In the genomic region with DNA sequence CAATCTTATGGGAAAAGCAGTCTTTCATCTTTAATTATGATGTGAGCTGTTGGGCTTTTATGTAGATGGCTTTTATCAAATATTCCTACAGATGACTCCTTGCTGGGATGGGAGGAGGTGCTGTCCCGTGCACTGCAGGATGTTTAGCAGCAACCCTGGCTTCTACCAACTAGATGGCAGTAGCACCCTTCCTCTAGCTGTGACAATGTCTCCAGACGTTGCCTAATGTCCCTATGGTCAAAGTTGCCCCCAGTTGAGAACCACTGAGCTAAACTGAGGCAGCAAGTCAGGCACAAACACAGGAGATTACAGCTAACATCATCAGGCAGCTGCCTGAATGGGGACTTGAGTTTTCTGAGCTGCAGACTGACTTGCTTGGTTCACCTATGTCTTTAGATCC, we compare ENCODE assay signal across 8 cellular contexts.
A peak's percentile ranks its signal among the peaks of the same experiment; 100 is the strongest.
DNase-seq lines count a peak whose midpoint lies in the region; ATAC-seq and TF ChIP-seq lines count a peak whose summit lies in the region.

No MANE protein-coding gene starts in this region.

- no peaks in the 10 kb centered on the region for H3K27me3 Mint-ChIP-seq in WTC11 (ENCODE audit: low read depth)

- no peak for TF ChIP-seq CTCF in WTC11 (IDR thresholded peaks at IDR 0.05)

- H3K9me3 Mint-ChIP-seq in WTC11: peaks cover 4% of the 10 kb centered on the region

- ATAC-seq in HG02759 (IDR thresholded peaks at IDR 0.05; ENCODE audit: unreplicated experiment): peak; percentile 71
- peak; percentile 95 for ATAC-seq in WTC11
- no peak for ATAC-seq in HG02571 (IDR thresholded peaks at IDR 0.05; ENCODE audit: unreplicated experiment)

- DNase-seq in ELF-1 (ENCODE audit: low read depth, low spot score) (peak; percentile 24), WTC11 (ENCODE audit: low spot score) (peak; percentile 43), left kidney (ENCODE audit: low read depth, low spot score) (peak; percentile 42), T-helper 9 cell (no peak), NCI-H1092 treated with DMSO at 0.1 percent for 48 hours (lab: John Stamatoyannopoulos, UW) (no peak), NCI-H1930 (lab: John Stamatoyannopoulos, UW) (no peak)

- H3K36me3 Mint-ChIP-seq in WTC11: no peaks in the 10 kb centered on the region

- CTCF ChIA-PET in WTC11 (lab: Charles Lee): interaction anchor here (0.6 to 1.4 kb wide), 8 partner anchors 9 to 469 kb away, joined by 3 to 10 read pairs (median 5); no protein-coding TSS in a partner anchor

- no peak overlapping the region for H3K27ac Mint-ChIP-seq in WTC11

- POLR2A ChIA-PET in WTC11 (lab: Charles Lee): no interaction called here

- no peak overlapping the region for H3K4me3 Mint-ChIP-seq in WTC11

- H3K4me1 Mint-ChIP-seq in WTC11: no peaks in the 10 kb centered on the region

TF ChIP-seq in WTC11, 78 proteins besides CTCF, POLR2A, EP300 and RAD21:
- TF ChIP-seq AFF4 (CRISPR knock-in tag; IDR thresholded peaks at IDR 0.05; ENCODE audit: borderline replicate concordance) (no peak), TEAD4 (CRISPR knock-in tag; IDR thresholded peaks at IDR 0.05) (no peak), TCF7 (CRISPR knock-in tag; IDR thresholded peaks at IDR 0.05; ENCODE audit: low read depth) (no peak), ZNF396 (CRISPR knock-in tag; IDR thresholded peaks at IDR 0.05; ENCODE audit: borderline replicate concordance) (no peak), JUN (CRISPR knock-in tag; IDR thresholded peaks at IDR 0.05) (no peak), ZNF219 (CRISPR knock-in tag; IDR thresholded peaks at IDR 0.05; ENCODE audit: borderline replicate concordance) (no peak), ZNF423 (CRISPR knock-in tag; IDR thresholded peaks at IDR 0.05) (no peak), TP53 (CRISPR knock-in tag; IDR thresholded peaks at IDR 0.05) (no peak), ZMAT4 (CRISPR knock-in tag; IDR thresholded peaks at IDR 0.05) (no peak)
- TF ChIP-seq, protein P1, sequence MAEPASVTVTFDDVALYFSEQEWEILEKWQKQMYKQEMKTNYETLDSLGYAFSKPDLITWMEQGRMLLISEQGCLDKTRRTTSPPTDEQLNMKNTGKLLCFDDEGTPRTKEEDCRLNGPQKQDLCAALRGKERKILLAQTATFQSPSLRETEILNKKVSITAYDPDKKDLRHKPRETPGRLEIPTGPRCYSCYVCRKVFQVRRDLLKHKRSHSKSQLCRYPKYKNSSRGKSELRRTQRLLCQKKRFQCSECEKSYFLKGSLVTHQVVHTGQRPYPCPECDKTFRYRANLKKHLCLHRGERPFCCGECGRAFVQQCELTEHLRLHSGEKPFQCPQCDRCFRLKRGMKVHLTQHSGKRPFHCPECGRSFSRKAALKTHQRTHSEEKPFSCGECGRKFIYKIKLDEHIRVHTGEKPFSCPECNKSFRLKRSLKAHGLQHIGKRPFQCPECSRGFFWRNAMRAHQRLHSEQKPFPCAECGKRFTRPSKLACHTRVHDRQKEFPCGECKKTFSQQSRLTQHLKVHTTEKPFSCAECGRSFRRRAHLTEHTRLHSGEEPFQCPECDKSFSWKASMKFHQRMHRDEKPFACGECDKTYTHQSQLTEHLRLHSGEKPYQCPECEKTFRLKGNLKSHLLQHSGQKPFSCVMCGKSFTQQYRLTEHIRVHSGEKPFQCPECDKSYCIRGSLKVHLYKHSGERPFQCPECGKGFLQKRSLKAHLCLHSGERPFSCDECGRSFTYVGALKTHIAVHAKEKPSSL (CRISPR knock-in tag; conservative IDR thresholded peaks at IDR 0.05): no peak
- TF ChIP-seq, protein P2, sequence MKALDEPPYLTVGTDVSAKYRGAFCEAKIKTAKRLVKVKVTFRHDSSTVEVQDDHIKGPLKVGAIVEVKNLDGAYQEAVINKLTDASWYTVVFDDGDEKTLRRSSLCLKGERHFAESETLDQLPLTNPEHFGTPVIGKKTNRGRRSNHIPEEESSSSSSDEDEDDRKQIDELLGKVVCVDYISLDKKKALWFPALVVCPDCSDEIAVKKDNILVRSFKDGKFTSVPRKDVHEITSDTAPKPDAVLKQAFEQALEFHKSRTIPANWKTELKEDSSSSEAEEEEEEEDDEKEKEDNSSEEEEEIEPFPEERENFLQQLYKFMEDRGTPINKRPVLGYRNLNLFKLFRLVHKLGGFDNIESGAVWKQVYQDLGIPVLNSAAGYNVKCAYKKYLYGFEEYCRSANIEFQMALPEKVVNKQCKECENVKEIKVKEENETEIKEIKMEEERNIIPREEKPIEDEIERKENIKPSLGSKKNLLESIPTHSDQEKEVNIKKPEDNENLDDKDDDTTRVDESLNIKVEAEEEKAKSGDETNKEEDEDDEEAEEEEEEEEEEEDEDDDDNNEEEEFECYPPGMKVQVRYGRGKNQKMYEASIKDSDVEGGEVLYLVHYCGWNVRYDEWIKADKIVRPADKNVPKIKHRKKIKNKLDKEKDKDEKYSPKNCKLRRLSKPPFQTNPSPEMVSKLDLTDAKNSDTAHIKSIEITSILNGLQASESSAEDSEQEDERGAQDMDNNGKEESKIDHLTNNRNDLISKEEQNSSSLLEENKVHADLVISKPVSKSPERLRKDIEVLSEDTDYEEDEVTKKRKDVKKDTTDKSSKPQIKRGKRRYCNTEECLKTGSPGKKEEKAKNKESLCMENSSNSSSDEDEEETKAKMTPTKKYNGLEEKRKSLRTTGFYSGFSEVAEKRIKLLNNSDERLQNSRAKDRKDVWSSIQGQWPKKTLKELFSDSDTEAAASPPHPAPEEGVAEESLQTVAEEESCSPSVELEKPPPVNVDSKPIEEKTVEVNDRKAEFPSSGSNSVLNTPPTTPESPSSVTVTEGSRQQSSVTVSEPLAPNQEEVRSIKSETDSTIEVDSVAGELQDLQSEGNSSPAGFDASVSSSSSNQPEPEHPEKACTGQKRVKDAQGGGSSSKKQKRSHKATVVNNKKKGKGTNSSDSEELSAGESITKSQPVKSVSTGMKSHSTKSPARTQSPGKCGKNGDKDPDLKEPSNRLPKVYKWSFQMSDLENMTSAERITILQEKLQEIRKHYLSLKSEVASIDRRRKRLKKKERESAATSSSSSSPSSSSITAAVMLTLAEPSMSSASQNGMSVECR (CRISPR knock-in tag; IDR thresholded peaks at IDR 0.05; ENCODE audit: borderline replicate concordance): no peak
- TF ChIP-seq, protein P3, sequence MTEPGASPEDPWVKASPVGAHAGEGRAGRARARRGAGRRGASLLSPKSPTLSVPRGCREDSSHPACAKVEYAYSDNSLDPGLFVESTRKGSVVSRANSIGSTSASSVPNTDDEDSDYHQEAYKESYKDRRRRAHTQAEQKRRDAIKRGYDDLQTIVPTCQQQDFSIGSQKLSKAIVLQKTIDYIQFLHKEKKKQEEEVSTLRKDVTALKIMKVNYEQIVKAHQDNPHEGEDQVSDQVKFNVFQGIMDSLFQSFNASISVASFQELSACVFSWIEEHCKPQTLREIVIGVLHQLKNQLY (CRISPR knock-in tag; IDR thresholded peaks at IDR 0.05): no peak

Comparison
In these comparisons a context has a peak if more than half of its experiments do, and no peak if none do; other contexts are left out.
1. DNase-seq: peak in ELF-1 (single experiment), WTC11 (single experiment) and left kidney (single experiment); none in T-helper 9 cell (single experiment), NCI-H1092 treated with DMSO at 0.1 percent for 48 hours (single experiment) and NCI-H1930 (0 of 2).